Comparison of ENCODE assay signal across 9 cellular contexts in genomic region chr4:89307185-89307445, GRCh38. TPM values are rescaled to one million over a fixed set of nuclear protein-coding genes. Genes with fewer than 3 reads are reported as not detected.
DNase-seq lines count a peak whose midpoint lies in the region; ATAC-seq and TF ChIP-seq lines count a peak whose summit lies in the region.
"Had no signal": no experiment of that assay in that cellular context is flagged by ENCODE, and none has a peak within 500 bp of the region (broad histone marks: within the 10 kb centered on the region; RNA-seq: fewer than 3 reads in every experiment).

No MANE protein-coding gene starts in this region.

- peak in 1 of 2 donors; percentile 4 for ATAC-seq in naive B cell (ENCODE audit: low read depth in 2 of 2)

- H3K36me3 ChIP-seq in A673 (ENCODE audit: insufficient read depth, low read length, poor library complexity, severe bottlenecking): no peaks in the 10 kb centered on the region

- no peaks in the 10 kb centered on the region for H3K4me1 ChIP-seq in A673 (ENCODE audit: insufficient read depth, low read length, poor library complexity, severe bottlenecking)

- intact Hi-C loops in A673 (cut with micrococcal nuclease; ENCODE audit: unreplicated experiment): no loop called here
- intact Hi-C loops in dorsolateral prefrontal cortex (cut with DNase I): no loop called here

- CTCF ChIA-PET in A673 (lab: Charles Lee): no interaction called here

- H3K27me3 Mint-ChIP-seq in naive B cell: peaks cover 25 to 29% (median 29%) of the 10 kb centered on the region in 3 donors

- H3K9me3 ChIP-seq in A673 (ENCODE audit: low read depth, low read length, poor library complexity, severe bottlenecking): no peaks in the 10 kb centered on the region

- H3K36me3 Mint-ChIP-seq in naive B cell: no peaks in the 10 kb centered on the region

- no peak overlapping the region for H3K27ac ChIP-seq in A673 (ENCODE audit: low read depth, low read length, poor library complexity, severe bottlenecking)
- H3K27ac ChIP-seq in dorsolateral prefrontal cortex: peak overlapping the region in 34 of 59 donors; percentile 13 to 88 (median 62)

- H3K9me3 Mint-ChIP-seq in naive B cell: peaks cover 0 to 2% (median 0%) of the 10 kb centered on the region in 7 donors

- in situ Hi-C loops in KBM-7 (cut with MboI; ENCODE audit: low pct_unique_long_range_greater_than_20kb, low sequenced_read_pairs) (no loop called here), ACHN (cut with HindIII; ENCODE audit: low pct_ligation_motif_present, low pct_unique_long_range_greater_than_20kb, low sequenced_read_pairs) (no loop called here)

- no TSS peak for BruUV-seq in A673 (replicated peaks; lab: Mats Ljungman, UMichigan)

- H3K27me3 ChIP-seq in A673 (replicated peaks; ENCODE audit: insufficient read depth, low read depth, low read length, poor library complexity) (peaks cover 13% of the 10 kb centered on the region), dorsolateral prefrontal cortex (peaks cover 0 to 7% (median 0%) of the 10 kb centered on the region in 45 donors)

- H3K4me3 ChIP-seq in A673 (ENCODE audit: low read depth, low read length, poor library complexity, severe bottlenecking): peak overlapping the region; percentile 46
- peak overlapping the region; percentile 53 to 84 (median 72) for H3K4me3 ChIP-seq in dorsolateral prefrontal cortex

- POLR2A ChIA-PET in A673 (lab: Charles Lee; ENCODE audit: low non-redundant PET): no interaction called here

- DNase-seq in A673 (ENCODE audit: low spot score): no peak
- peak; percentile 4 for DNase-seq in KBM-7
- DNase-seq in dorsolateral prefrontal cortex: no peak
- DNase-seq in naive B cell: no peak
- DNase-seq in ACHN: no peak
- DNase-seq in GOT3 (lab: John Stamatoyannopoulos, UW): no peak
- DNase-seq in NCI-H1417 (lab: John Stamatoyannopoulos, UW): no peak
- no peak for DNase-seq in cerebellum (ENCODE audit: low spot score)
- DNase-seq: foreskin melanocyte had no signal

- no peak overlapping the region for H3K27ac Mint-ChIP-seq in naive B cell

- peaks cover 17 to 35% (median 21%) of the 10 kb centered on the region in 3 donors for H3K4me1 Mint-ChIP-seq in naive B cell

- TF ChIP-seq CTCF in A673 (conservative IDR thresholded peaks at IDR 0.05; ENCODE audit: low read depth, low read length) (no peak), dorsolateral prefrontal cortex (IDR thresholded peaks at IDR 0.05 in 54 of 56, conservative IDR thresholded peaks at IDR 0.05 in 2 of 56; ENCODE audit: low read depth in 1 of 56, partially characterized antibody in 56 of 56) (no peak)

- H3K4me3 Mint-ChIP-seq in naive B cell: peak overlapping the region; percentile 72 to 93 (median 87)

RNA-seq across cellular contexts. Expression of gene GPRIN3, which starts 0.5 kb away (rescaled TPM):
- total RNA-seq in A673 (2021): not detected in 2 replicates
- total RNA-seq in dorsolateral prefrontal cortex: 10 to 100 TPM in 10 of 120 experiments, 1 to 10 TPM in 110; 4.0 to 11.5 (median 7.6) TPM
- polyA plus RNA-seq in naive B cell (ENCODE audit: low read depth in 6 of 6): under 1 TPM in 2 of 6 donors, not detected in 4; 0.06 to 0.16 TPM
- total RNA-seq in cerebellum: 36.8 TPM
